Comparison of ENCODE assay signal across 8 cellular contexts in the genomic region with DNA sequence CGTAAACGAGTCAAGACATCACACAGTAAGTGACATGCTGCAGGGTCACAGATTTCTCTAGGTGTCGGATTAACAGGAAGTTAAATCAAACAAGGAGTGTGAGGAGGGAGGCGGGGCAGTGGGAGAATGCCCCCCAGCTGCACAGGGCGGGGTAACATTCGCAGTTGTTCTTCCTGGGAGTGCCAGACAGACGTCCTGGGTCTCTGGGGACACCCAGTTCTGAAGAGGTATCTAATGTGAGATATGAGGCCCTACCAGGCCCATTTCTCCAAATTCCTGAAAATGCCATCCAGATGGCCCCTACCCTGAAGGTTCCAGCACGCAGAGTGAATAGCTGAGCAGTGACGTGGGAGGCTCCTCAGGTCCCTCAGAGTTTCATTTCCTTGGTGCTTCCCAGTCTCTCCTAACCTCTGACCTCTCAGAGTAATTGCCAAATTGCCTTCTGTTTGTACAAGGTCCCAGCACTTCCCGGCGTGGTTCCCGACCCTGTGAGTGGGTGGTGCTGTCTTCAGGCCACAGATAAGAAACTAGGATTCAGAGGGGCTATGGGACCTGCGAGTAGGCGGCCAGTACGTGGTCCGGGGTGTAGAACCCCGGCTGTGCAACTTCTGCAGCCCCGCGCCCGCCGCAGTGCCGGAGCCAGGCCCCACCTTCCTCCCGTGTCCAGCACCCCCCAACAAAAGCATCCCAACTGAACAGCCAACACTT. TPM values are rescaled to one million over a fixed set of nuclear protein-coding genes. Genes with fewer than 3 reads are reported as not detected.
A peak's percentile ranks its signal among the peaks of the same experiment; 100 is the strongest.
DNase-seq lines count a peak whose midpoint lies in the region; ATAC-seq and TF ChIP-seq lines count a peak whose summit lies in the region.

No MANE protein-coding gene starts in this region.

- peaks cover 20% of the 10 kb centered on the region for H3K27me3 Mint-ChIP-seq in mesothelial cell of epicardium (ENCODE audit: low read depth)

- WGBS in ectodermal cell, 2 experiments = 17 to 18% methylated on average over 23 of the region's 23 CpGs
- WGBS in aorta, 2 donors = 6 to 9% methylated on average over 23 of the region's 23 CpGs

- no peaks in the 10 kb centered on the region for H3K9me3 Mint-ChIP-seq in mesothelial cell of epicardium

- no peak for ATAC-seq in aorta (ENCODE audit: low FRiP score)
- no peak for ATAC-seq in HG03095 (IDR thresholded peaks at IDR 0.05; ENCODE audit: unreplicated experiment)
- no peak for ATAC-seq in HG03439 (IDR thresholded peaks at IDR 0.05; ENCODE audit: unreplicated experiment)

- H3K36me3 Mint-ChIP-seq in mesothelial cell of epicardium = peaks cover 4% of the 10 kb centered on the region

- TF ChIP-seq CTCF in GM12864 (IDR thresholded peaks at IDR 0.05; ENCODE audit: low read depth, low read length, missing control alignments) (no peak), mesothelial cell of epicardium (IDR thresholded peaks at IDR 0.05; ENCODE audit: unreplicated experiment) (no peak)

- H3K4me1 Mint-ChIP-seq in mesothelial cell of epicardium = peaks cover 28% of the 10 kb centered on the region

- H3K4me3 ChIP-seq in ACC112 (ENCODE audit: low read depth, low read length) (peak overlapping the region; percentile 80), GM12864 (ENCODE audit: low read depth, low read length) (peak overlapping the region; percentile 87), ectodermal cell (ENCODE audit: insufficient read depth, low read depth, low read length) (peak overlapping the region; percentile 68), aorta (ENCODE audit: low read length in 2 of 2) (peak overlapping the region; percentile 81 to 95)

- peaks cover 47% of the 10 kb centered on the region for H3K4me1 ChIP-seq in ACC112 (ENCODE audit: control insufficient read depth, insufficient read depth, low read length, unreplicated experiment)
- peaks cover 11% of the 10 kb centered on the region for H3K4me1 ChIP-seq in ectodermal cell (ENCODE audit: control insufficient read depth, insufficient read depth, low read length)
- H3K4me1 ChIP-seq in aorta (ENCODE audit: control insufficient read depth in 1 of 2, insufficient read depth in 2 of 2, low read length in 2 of 2) = no peaks in the 10 kb centered on the region

- peak overlapping the region; percentile 89 for H3K27ac Mint-ChIP-seq in mesothelial cell of epicardium

- intact Hi-C loops in aorta (cut with DNase I) = loop anchor here (2.0 to 5.0 kb wide), 6 partner anchors 117 to 287 kb away; partner anchors contain the start of genes MGME1 (in 1 of the 2) and SNX5 (in 1 of the 2)

- H3K27ac ChIP-seq in ACC112 (ENCODE audit: low read depth, low read length) = peak overlapping the region; percentile 70
- no peak overlapping the region for H3K27ac ChIP-seq in ectodermal cell (ENCODE audit: insufficient read depth, low read depth, low read length, poor library complexity, severe bottlenecking)
- peak overlapping the region; percentile 62 to 95 for H3K27ac ChIP-seq in aorta (ENCODE audit: low read depth in 1 of 2, low read length in 2 of 2)

- H3K9me3 ChIP-seq in ectodermal cell (ENCODE audit: control insufficient read depth, low read length) (no peaks in the 10 kb centered on the region), aorta (ENCODE audit: control insufficient read depth, low read length) (no peaks in the 10 kb centered on the region)

- DNase-seq in GM12864 (ENCODE audit: low read depth) (no peak), RPMI8226 (peak; percentile 22), mesothelial cell of epicardium (ENCODE audit: low spot score in 2 of 2, unreplicated experiment in 2 of 2) (peak in 1 of 2 experiments; percentile 43), aorta (peak; percentile 68 to 80)

- peaks cover 65% of the 10 kb centered on the region for H3K79me2 ChIP-seq in ACC112 (ENCODE audit: control insufficient read depth, insufficient read depth, low read length, unreplicated experiment)

- H2AFZ ChIP-seq in ACC112 (ENCODE audit: low read length, unreplicated experiment) = no peak overlapping the region

- peak overlapping the region; percentile 89 for H3K4me3 Mint-ChIP-seq in mesothelial cell of epicardium

- H3K27me3 ChIP-seq in ACC112 (ENCODE audit: insufficient read depth, low read length) (peaks cover 17% of the 10 kb centered on the region), ectodermal cell (ENCODE audit: control insufficient read depth, insufficient read depth, low read length, poor library complexity, severe bottlenecking) (no peaks in the 10 kb centered on the region), aorta (ENCODE audit: control insufficient read depth in 1 of 2, insufficient read depth in 2 of 2, low read length in 1 of 2) (no peaks in the 10 kb centered on the region)

- H3K36me3 ChIP-seq in ACC112 (ENCODE audit: insufficient read depth, low read length) (peaks cover 20% of the 10 kb centered on the region), ectodermal cell (ENCODE audit: control insufficient read depth, insufficient read depth, low read length) (no peaks in the 10 kb centered on the region), aorta (ENCODE audit: control insufficient read depth in 1 of 2, insufficient read depth in 2 of 2, low read length in 1 of 2) (no peaks in the 10 kb centered on the region)

RNA-seq across cellular contexts. Expression of gene RRBP1, which starts 1.8 kb away (rescaled TPM):
- 62.9 TPM for polyA plus RNA-seq in ectodermal cell (2013, experiment 1 of 4)
- polyA plus RNA-seq in ectodermal cell (2013, experiment 2 of 4) = 72.2 TPM
- 40.4 TPM for polyA plus RNA-seq in ectodermal cell (2013, experiment 3 of 4)
- polyA plus RNA-seq in ectodermal cell (2013, experiment 4 of 4) = 49.1 TPM
- total RNA-seq in mesothelial cell of epicardium = 211 to 212 TPM (median 211 TPM) in 3 replicates
- total RNA-seq in aorta = 100 to 1,000 TPM; 165 to 178 TPM
- 10 to 100 TPM; 19.3 to 78.6 TPM for polyA plus RNA-seq in aorta

RNA-seq across cellular contexts. Expression of gene BANF2, which starts 19.5 kb away (rescaled TPM):
- not detected for polyA plus RNA-seq in ectodermal cell (2013, experiment 1 of 4)
- polyA plus RNA-seq in ectodermal cell (2013, experiment 2 of 4) = not detected
- polyA plus RNA-seq in ectodermal cell (2013, experiment 3 of 4) = not detected
- not detected for polyA plus RNA-seq in ectodermal cell (2013, experiment 4 of 4)
- not detected in 3 replicates for total RNA-seq in mesothelial cell of epicardium
- total RNA-seq in aorta = not detected
- polyA plus RNA-seq in aorta = not detected
